ENCODE assay signal across 27 cellular contexts in genomic region chr10:72754275-72755032, GRCh38.
DNase-seq lines count a peak whose midpoint lies in the region; ATAC-seq, FAIRE-seq and TF ChIP-seq lines count a peak whose summit lies in the region.
"Had no signal": no experiment of that assay in that cellular context is flagged by ENCODE, and none has a peak within 500 bp of the region (broad histone marks: within the 10 kb centered on the region; RNA-seq: fewer than 3 reads in every experiment).

No MANE protein-coding gene starts in this region.

- peaks cover 10% of the 10 kb centered on the region for H3K79me1 ChIP-seq in mesendoderm (ENCODE audit: low read length)

- no peak for DNase-seq in GM18507 (ENCODE audit: extremely low spot score, insufficient read length, low read depth)
- no peak for DNase-seq in RWPE2 (ENCODE audit: low spot score)
- no peak for DNase-seq in mesendoderm
- no peak for DNase-seq in germinal center (ENCODE audit: low spot score)
- DNase-seq in NCI-H128 (lab: John Stamatoyannopoulos, UW; ENCODE audit: unreplicated experiment): no peak
- no peak for DNase-seq in amniotic stem cell (lab: John Stamatoyannopoulos, UW)
- DNase-seq: activated CD4-positive, alpha-beta T cell treated with anti-CD3 and anti-CD28 coated beads for 1 hour; activated CD8-positive, alpha-beta memory T cell treated with anti-CD3 and anti-CD28 coated beads, Interleukin-2, amount 10 ng/mL, durations not matched to agents 7 days and 5 days; activated naive CD8-positive, alpha-beta T cell treated with anti-CD3 and anti-CD28 coated beads, Interleukin-2, amount 50 U/mL, for 24 hours; activated T-cell treated with anti-CD3 and anti-CD28 coated beads, Interleukin-2, amount 50 U/mL, for 48 hours; dermis blood vessel endothelial cell; DMS79 treated with DMSO at 0.1 percent for 48 hours; glutamatergic neuron; natural killer cell; NCI-H1417; NCI-H2029 treated with DMSO at 0.1 percent for 48 hours; NCI-H345; NCI-H748 treated with DMSO at 0.1 percent for 48 hours; ovary; RPMI8226; stimulated activated CD4-positive, alpha-beta T cell treated with anti-CD3 and anti-CD28 coated beads, Interleukin-2, amount 100 ng/mL, for 24 hours; T-helper 17 cell; trophoblast cell had no signal

- H4K5ac ChIP-seq in mesendoderm (ENCODE audit: low read length): no peak overlapping the region

- peak overlapping the region; percentile 43 for H3K18ac ChIP-seq in mesendoderm (ENCODE audit: low read length)

- peak overlapping the region; percentile 57 for H3K56ac ChIP-seq in mesendoderm (ENCODE audit: low read length)

- H3K4me2 ChIP-seq in BLaER1 treated with 17β-estradiol and CSF1 and Interleukin-3, amounts not matched to agents 10 nM and 100 nM: peak overlapping the region; percentile 18 to 70 (median 48); a peak in 19 of 22 replicates
- no peak overlapping the region for H3K4me2 ChIP-seq in mesendoderm (ENCODE audit: low read length)
- H3K4me2 ChIP-seq: smooth muscle cell had no signal

- no peak overlapping the region for H2BK15ac ChIP-seq in mesendoderm (replicated peaks; ENCODE audit: low read depth)

- FAIRE-seq in GM18507 (lab: Jason Lieb, UNC): peak; percentile 15
- FAIRE-seq: keratinocyte had no signal

- H3K79me2 ChIP-seq in mesendoderm (ENCODE audit: control insufficient read depth, insufficient read depth, low read length): peaks cover 4% of the 10 kb centered on the region

- no peak for TF ChIP-seq CTCF in RWPE2 (IDR thresholded peaks at IDR 0.05; ENCODE audit: poor library complexity, severe bottlenecking)

- H3K9ac ChIP-seq in BLaER1 treated with 17β-estradiol and CSF1 and Interleukin-3, amounts not matched to agents 10 nM and 100 nM: 0 out of 22 replicates have a peak overlapping the region, but pooled peaks of 2 of the 11 experiments have one; percentile 2 to 11
- no peak overlapping the region for H3K9ac ChIP-seq in mesendoderm (ENCODE audit: low read length)

- peaks cover 9 to 20% (median 15%) of the 10 kb centered on the region in 10 experiments for H3K4me1 ChIP-seq in BLaER1 treated with 17β-estradiol and CSF1 and Interleukin-3, amounts not matched to agents 10 nM and 100 nM
- H3K4me1 ChIP-seq in RWPE2 (ENCODE audit: insufficient read depth, poor library complexity, severe bottlenecking) (no peaks in the 10 kb centered on the region), mesendoderm (ENCODE audit: control insufficient read depth, low read depth, low read length) (peaks cover 10% of the 10 kb centered on the region)
- H3K4me1 ChIP-seq: right atrium auricular region had no signal

- peak overlapping the region; percentile 37 for H2BK5ac ChIP-seq in mesendoderm (ENCODE audit: low read length)

- H3K23ac ChIP-seq in mesendoderm (ENCODE audit: low read length): no peak overlapping the region

- H2AK5ac ChIP-seq in mesendoderm (ENCODE audit: low read length): peak overlapping the region; percentile 75

- no peak overlapping the region for H2BK120ac ChIP-seq in mesendoderm (ENCODE audit: low read depth, low read length)

- H3K9me3 ChIP-seq in BLaER1 treated with 17β-estradiol and CSF1 and Interleukin-3, amounts not matched to agents 10 nM and 100 nM (replicated peaks in 1 of 11): no peaks in the 10 kb centered on the region
- no peaks in the 10 kb centered on the region for H3K9me3 ChIP-seq in RWPE2 (ENCODE audit: severe bottlenecking)
- H3K9me3 ChIP-seq: ovary, right atrium auricular region had no signal

- no peaks in the 10 kb centered on the region for H3K27me3 ChIP-seq in BLaER1 treated with 17β-estradiol and CSF1 and Interleukin-3, amounts not matched to agents 10 nM and 100 nM
- H3K27me3 ChIP-seq in RWPE2 (ENCODE audit: insufficient read depth, poor library complexity, severe bottlenecking) (no peaks in the 10 kb centered on the region), mesendoderm (ENCODE audit: insufficient read depth, low read length, poor library complexity) (no peaks in the 10 kb centered on the region)
- H3K27me3 ChIP-seq: ovary, right atrium auricular region had no signal

- H4K8ac ChIP-seq in mesendoderm (ENCODE audit: low read depth, low read length): no peak overlapping the region

- no peak overlapping the region for H3K4me3 ChIP-seq in BLaER1 treated with 17β-estradiol and CSF1 and Interleukin-3, amounts not matched to agents 10 nM and 100 nM
- H3K4me3 ChIP-seq in RWPE2 (ENCODE audit: severe bottlenecking) (no peak overlapping the region), mesendoderm (ENCODE audit: low read length) (no peak overlapping the region)
- H3K4me3 ChIP-seq: ovary, right atrium auricular region, smooth muscle cell had no signal

- H3K36me3 ChIP-seq in BLaER1 treated with 17β-estradiol and CSF1 and Interleukin-3, amounts not matched to agents 10 nM and 100 nM: peaks cover 0 to 5% (median 0%) of the 10 kb centered on the region in 11 experiments; a peak in 2 of 22 replicates
- H3K36me3 ChIP-seq in RWPE2 (ENCODE audit: low read depth) (peaks cover 8% of the 10 kb centered on the region; the same call in 1 of the 2 replicates), mesendoderm (ENCODE audit: control insufficient read depth, insufficient read depth, low read length) (no peaks in the 10 kb centered on the region)
- H3K36me3 ChIP-seq: ovary, right atrium auricular region had no signal

- no peak overlapping the region for H3K4ac ChIP-seq in mesendoderm (ENCODE audit: low read depth, low read length)

- H4K20me1 ChIP-seq in BLaER1 treated with 17β-estradiol and CSF1 and Interleukin-3, amounts not matched to agents 10 nM and 100 nM: peaks cover 0 to 28% (median 0%) of the 10 kb centered on the region in 11 experiments; a peak in 6 of 22 replicates

- H3K27ac ChIP-seq in BLaER1 treated with 17β-estradiol and CSF1 and Interleukin-3, amounts not matched to agents 10 nM and 100 nM: peak overlapping the region in 3 of 11 experiments; percentile 12 to 40 (median 39); a peak in 2 of 22 replicates
- H3K27ac ChIP-seq in RWPE2 (ENCODE audit: poor library complexity, severe bottlenecking) (no peak overlapping the region), mesendoderm (ENCODE audit: low read depth, low read length) (no peak overlapping the region)
- H3K27ac ChIP-seq: ovary, right atrium auricular region had no signal

- no CpG with 5 or more reads among the region's 2 CpGs for WGBS in mesendoderm (ENCODE audit: extremely low coverage, insufficient coverage, low lambda C conversion rate)

- ATAC-seq in RWPE2 (ENCODE audit: low read depth): 0 out of 3 replicates have a peak, but pooled peaks have one; percentile 46
- ATAC-seq: activated naive CD8-positive, alpha-beta T cell treated with anti-CD3 and anti-CD28 coated beads, Interleukin-2, amount 50 U/mL, for 24 hours had no signal
